In genomic region chr1:166920561-166921475, GRCh38 we compare ENCODE assay signal across 1 cellular context.
TF ChIP-seq lines count a peak whose summit lies in the region.

No MANE protein-coding gene starts in this region.

TF ChIP-seq in endothelial cell of umbilical vein, 7 proteins besides CTCF, POLR2A, EP300 and RAD21:
- TF ChIP-seq EZH2 (IDR thresholded peaks at IDR 0.05; ENCODE audit: borderline replicate concordance, low read depth, low read length, severe bottlenecking) (peak; percentile 93), JUN (IDR thresholded peaks at IDR 0.05; ENCODE audit: borderline replicate concordance, insufficient read depth, insufficient read length, low read depth) (no peak)
TF ChIP-seq in endothelial cell of umbilical vein: peak in this region for 1.
